In genomic region chr6:34941421-34941820, GRCh38 we compare ENCODE assay signal across 21 cellular contexts. TPM values are rescaled to one million over a fixed set of nuclear protein-coding genes. Genes with fewer than 3 reads are reported as not detected.
DNase-seq lines count a peak whose midpoint lies in the region; ATAC-seq, FAIRE-seq and TF ChIP-seq lines count a peak whose summit lies in the region.
"Had no signal": no experiment of that assay in that cellular context is flagged by ENCODE, and none has a peak within 500 bp of the region (broad histone marks: within the 10 kb centered on the region; RNA-seq: fewer than 3 reads in every experiment).

No MANE protein-coding gene starts in this region.

- no peaks in the 10 kb centered on the region for H3K9me3 Mint-ChIP-seq in Caco-2 (ENCODE audit: unreplicated experiment)
- H3K9me3 Mint-ChIP-seq: CD4-positive, CD25-positive, alpha-beta regulatory T cell; CD8-positive, alpha-beta T cell; H9 had no signal

- no peak for DNase-seq in right cardiac atrium
- DNase-seq in left ventricle myocardium superior = no peak
- DNase-seq in Caco-2 = no peak
- DNase-seq in K562 (ENCODE audit: extremely low read depth in 1 of 4, low spot score in 3 of 4) = no peak
- no peak for DNase-seq in testis
- DNase-seq in SK-N-DZ (ENCODE audit: low spot score) = no peak
- DNase-seq in uterus = no peak
- DNase-seq: 8988T; C1 segment of cervical spinal cord; CD4-positive, CD25-positive, alpha-beta regulatory T cell; CD8-positive, alpha-beta T cell; DMS 273 treated with DMSO at 0.1 percent for 48 hours; DMS79; EL; GDM1; GM23248; H9 had no signal

- TF ChIP-seq CTCF in Caco-2 (IDR thresholded peaks at IDR 0.05; ENCODE audit: insufficient read depth in 1 of 2, low read depth in 1 of 2, low read length in 1 of 2, severe bottlenecking in 1 of 2, unreplicated experiment in 1 of 2) = no peak
- TF ChIP-seq CTCF in K562 (IDR thresholded peaks at IDR 0.05 in 2 of 3, conservative IDR thresholded peaks at IDR 0.05 in 1 of 3; ENCODE audit: insufficient read depth in 2 of 3, low read depth in 1 of 3, low read length in 3 of 3) = no peak
- TF ChIP-seq CTCF in testis (IDR thresholded peaks at IDR 0.05) = no peak
- no peak for TF ChIP-seq CTCF in uterus (IDR thresholded peaks at IDR 0.05)

- peak overlapping the region; percentile 72 for H3K27ac Mint-ChIP-seq in Caco-2 (ENCODE audit: unreplicated experiment)
- H3K27ac Mint-ChIP-seq: CD4-positive, CD25-positive, alpha-beta regulatory T cell; CD8-positive, alpha-beta T cell; H9 had no signal

- H3K9me3 ChIP-seq in right cardiac atrium (ENCODE audit: control insufficient read depth, low read length) (no peaks in the 10 kb centered on the region), Caco-2 (no peaks in the 10 kb centered on the region), K562 (replicated peaks; ENCODE audit: control insufficient read depth, insufficient read depth, low read depth, low read length) (no peaks in the 10 kb centered on the region), testis (no peaks in the 10 kb centered on the region), uterus (no peaks in the 10 kb centered on the region)

- intact Hi-C loops in right cardiac atrium (cut with DNase I) (no loop called here), left ventricle myocardium superior (cut with micrococcal nuclease) (no loop called here), Caco-2 (cut with micrococcal nuclease; ENCODE audit: unreplicated experiment) (loop anchor here (5.0 kb wide), 1 partner anchor 54 kb away; the partner anchor contains the start of genes ANKS1A and TAF11), K562 (cut with micrococcal nuclease) (no loop called here), testis (cut with DNase I; ENCODE audit: low total_unique reads) (no loop called here), uterus (cut with DNase I; ENCODE audit: low total_unique reads) (no loop called here)

- H3K27me3 ChIP-seq in right cardiac atrium (ENCODE audit: control insufficient read depth, insufficient read depth) (no peaks in the 10 kb centered on the region), Caco-2 (replicated peaks; ENCODE audit: control insufficient read depth, insufficient read depth, low read length) (no peaks in the 10 kb centered on the region), K562 (ENCODE audit: control insufficient read depth in 2 of 2, insufficient read depth in 2 of 2, low read length in 2 of 2) (no peaks in the 10 kb centered on the region), testis (no peaks in the 10 kb centered on the region), uterus (no peaks in the 10 kb centered on the region)

- H3K36me3 Mint-ChIP-seq in Caco-2 (ENCODE audit: insufficient read depth, unreplicated experiment) = peaks cover 5% of the 10 kb centered on the region
- H3K36me3 Mint-ChIP-seq: CD8-positive, alpha-beta T cell had no signal

- CTCF ChIA-PET in Caco-2 (lab: Charles Lee) (no interaction called here), K562 (lab: Yijun Ruan, JAX; ENCODE audit: low intra/inter-chr PET ratio) (no interaction called here)

- H3K4me3 Mint-ChIP-seq in Caco-2 (ENCODE audit: unreplicated experiment) = no peak overlapping the region
- H3K4me3 Mint-ChIP-seq: CD4-positive, CD25-positive, alpha-beta regulatory T cell; CD8-positive, alpha-beta T cell; H9 had no signal

- BruUV-seq in Caco-2 (replicated peaks; lab: Mats Ljungman, UMichigan) = no TSS peak
- no TSS peak for BruUV-seq in K562 (replicated peaks; lab: Mats Ljungman, UMichigan)

- no peaks in the 10 kb centered on the region for H3K79me2 ChIP-seq in K562 (ENCODE audit: control insufficient read depth, insufficient read depth, low read length)

- no peak overlapping the region for H3K9ac ChIP-seq in K562 (ENCODE audit: insufficient read depth in 1 of 2, low read depth in 2 of 2, low read length in 2 of 2)
- H3K9ac ChIP-seq: GM23248 had no signal

- TF ChIP-seq EP300 in K562 (IDR thresholded peaks at IDR 0.05; ENCODE audit: low read length) = no peak

- no peak for TF ChIP-seq RAD21 in K562 (CRISPR knock-in tag; conservative IDR thresholded peaks at IDR 0.05 in 1 of 2, IDR thresholded peaks at IDR 0.05 in 1 of 2)

- H3K36me3 ChIP-seq in Caco-2 (ENCODE audit: control insufficient read depth, insufficient read depth, low read length) = no peaks in the 10 kb centered on the region
- no peaks in the 10 kb centered on the region for H3K36me3 ChIP-seq in K562 (ENCODE audit: control insufficient read depth, insufficient read depth, low read length)
- H3K36me3 ChIP-seq in testis (ENCODE audit: low read depth, missing control alignments) = no peaks in the 10 kb centered on the region
- no peaks in the 10 kb centered on the region for H3K36me3 ChIP-seq in uterus

- no peak overlapping the region for H3K4me2 ChIP-seq in K562 (ENCODE audit: insufficient read depth, low read length)

- H3K4me3 ChIP-seq in right cardiac atrium (ENCODE audit: low read length) (no peak overlapping the region), Caco-2 (ENCODE audit: low read depth, low read length) (no peak overlapping the region), K562 (no peak overlapping the region), testis (no peak overlapping the region), uterus (no peak overlapping the region)
- H3K4me3 ChIP-seq: GM12878, GM23248 had no signal

- no peak for ATAC-seq in right cardiac atrium
- no peak for ATAC-seq in left ventricle myocardium superior
- no peak for ATAC-seq in K562
- ATAC-seq: CD8-positive, alpha-beta T cell; GM12878; HCT116 had no signal

- 99% methylated on average over 4 of the region's 4 CpGs for WGBS in right cardiac atrium
- WGBS in K562 (ENCODE audit: insufficient coverage, low coverage, missing lambda C conversion rate) = 65% methylated on average over 4 of the region's 4 CpGs
- 90 to 92% methylated on average over 4 of the region's 4 CpGs for whole genome bisulfite sequencing in testis, 2 donors

- H3K27me3 Mint-ChIP-seq in Caco-2 (ENCODE audit: insufficient read depth, unreplicated experiment) = no peaks in the 10 kb centered on the region
- H3K27me3 Mint-ChIP-seq: CD4-positive, CD25-positive, alpha-beta regulatory T cell had no signal

- H3K4me1 Mint-ChIP-seq in Caco-2 (ENCODE audit: low read depth, unreplicated experiment) = peaks cover 22% of the 10 kb centered on the region

- POLR2A ChIA-PET in Caco-2 (lab: Charles Lee) (no interaction called here), K562 (lab: Yijun Ruan, JAX) (interaction anchor here (0.8 kb wide), 1 partner anchor 100 kb away, joined by 3 read pairs; no protein-coding TSS in a partner anchor)

- TF ChIP-seq POLR2A in K562 (conservative IDR thresholded peaks at IDR 0.05) = no peak
- TF ChIP-seq POLR2A in testis (IDR thresholded peaks at IDR 0.05) = no peak
- no peak for TF ChIP-seq POLR2A in uterus (IDR thresholded peaks at IDR 0.05)

- FAIRE-seq in K562 (lab: Jason Lieb, UNC) = no peak
- FAIRE-seq: D721Med, GM19239 had no signal

- H4K20me1 ChIP-seq in K562 (replicated peaks; ENCODE audit: control insufficient read depth, insufficient read depth, low read length) = no peaks in the 10 kb centered on the region

- H2AFZ ChIP-seq in K562 (ENCODE audit: low read depth, low read length) = no peak overlapping the region
- H2AFZ ChIP-seq: GM23248 had no signal

- in situ Hi-C loops in K562 (cut with MboI) = no loop called here

- peak overlapping the region; percentile 45 for H3K27ac ChIP-seq in right cardiac atrium (ENCODE audit: low read length)
- H3K27ac ChIP-seq in K562 (ENCODE audit: extremely low read depth, low read depth, low read length) = no peak overlapping the region
- H3K27ac ChIP-seq in testis = peak overlapping the region; percentile 44 to 64
- H3K27ac ChIP-seq in uterus = no peak overlapping the region
- H3K27ac ChIP-seq: GM23248 had no signal

- H3K4me1 ChIP-seq in right cardiac atrium (ENCODE audit: control insufficient read depth, insufficient read depth, low read length) (peaks cover 13% of the 10 kb centered on the region), Caco-2 (peaks cover 34% of the 10 kb centered on the region), K562 (replicated peaks in 1 of 2; ENCODE audit: control insufficient read depth in 2 of 2, insufficient read depth in 2 of 2, low read length in 2 of 2) (peaks cover 0 to 8% of the 10 kb centered on the region in 2 experiments; a peak in 1 of 5 replicates), testis (peaks cover 39% of the 10 kb centered on the region), uterus (no peaks in the 10 kb centered on the region)

- no peaks in the 10 kb centered on the region for H3K9me1 ChIP-seq in K562 (ENCODE audit: control insufficient read depth, insufficient read depth, low read length)

RNA-seq across cellular contexts. Expression of gene ANKS1A, which starts 52.4 kb away (rescaled TPM):
- total RNA-seq in right cardiac atrium (10 to 100 TPM; 26.1 to 28.5 (median 27.1) TPM), left ventricle myocardium superior (29.1 TPM), Caco-2 (2022) (24.0 and 25.9 TPM in 2 replicates), K562 (2014; rRNA removed) (6.2 and 8.7 TPM in 2 replicates), K562 (2014; rRNA removed; fragmentation: Illumina TruSeq; extraction: Trizol) (3.6 and 4.3 TPM in 2 replicates), K562 (2015; rRNA removed; fragmentation: Illumina TruSeq; extraction: Trizol) (5.3 and 5.7 TPM in 2 replicates), K562 (2021) (11.6 and 13.8 TPM in 2 replicates), testis (10 to 100 TPM; 95.9 to 96.9 TPM), uterus (10 to 100 TPM; 12.1 to 31.8 (median 24.1) TPM)
- polyA plus RNA-seq in right cardiac atrium (11.5 TPM), K562 (2011; rRNA removed) (3.8 and 6.2 TPM in 2 replicates), K562 (2014; fragmentation: Illumina TruSeq; extraction: Trizol) (9.4 and 9.8 TPM in 2 replicates), K562 (2014; fragmentation: Nextera tagmentation; extraction: Ambion mirVana) (1 to 10 TPM; 1.1 to 1.5 TPM), K562 (2014; rRNA removed) (5.4 and 5.7 TPM in 2 replicates), testis (ENCODE audit: insufficient read depth, low read depth, low replicate concordance) (44.2 TPM)
- total RNA-seq in K562 (2011; cell fraction: chromatin; rRNA removed; ENCODE audit: low replicate concordance) = 48.2 and 58.7 TPM in 2 replicates
- 18.5 and 20.9 TPM in 2 replicates for total RNA-seq in K562 (2011; cell fraction: nucleolus; rRNA removed)
- total RNA-seq in K562 (2011; cell fraction: nucleoplasm; rRNA removed) = 19.7 and 20.3 TPM in 2 replicates
- polyA plus RNA-seq in K562 (2011; cell fraction: cytosol; rRNA removed) = 3.0 and 3.5 TPM in 2 replicates
- polyA plus RNA-seq in K562 (2011; cell fraction: nucleus; rRNA removed) = 9.2 and 13.2 TPM in 2 replicates
- polyA plus RNA-seq in K562 (2012) = 9.3 and 11.1 TPM in 2 replicates
- 9.5 and 12.5 TPM in 2 replicates for polyA minus RNA-seq in K562 (2011; rRNA and poly(A)+ RNA removed)
- 5.9 and 11.5 TPM in 2 replicates for polyA minus RNA-seq in K562 (2011; cell fraction: cytosol; rRNA and poly(A)+ RNA removed)
- polyA minus RNA-seq in K562 (2011; cell fraction: nucleus; rRNA and poly(A)+ RNA removed) = 7.1 and 10.3 TPM in 2 replicates
- polyA plus RNA-seq in SK-N-DZ (2014; cell fraction: cytosol; rRNA removed) = 12.3 and 14.3 TPM in 2 replicates
- polyA plus RNA-seq in SK-N-DZ (2014; cell fraction: nucleus; rRNA removed) = 15.8 and 18.3 TPM in 2 replicates

RNA-seq across cellular contexts. Expression of gene TAF11, which starts 53.6 kb away (rescaled TPM):
- total RNA-seq in right cardiac atrium (10 to 100 TPM; 18.0 to 23.0 (median 19.3) TPM), left ventricle myocardium superior (18.9 TPM), Caco-2 (2022) (26.2 and 28.3 TPM in 2 replicates), K562 (2014; rRNA removed) (40.9 and 59.3 TPM in 2 replicates), K562 (2014; rRNA removed; fragmentation: Illumina TruSeq; extraction: Trizol) (71.9 and 83.0 TPM in 2 replicates), K562 (2015; rRNA removed; fragmentation: Illumina TruSeq; extraction: Trizol) (65.9 and 73.2 TPM in 2 replicates), K562 (2021) (49.4 and 52.7 TPM in 2 replicates), testis (10 to 100 TPM; 65.9 to 69.7 TPM), uterus (10 to 100 TPM; 12.8 to 24.8 (median 19.8) TPM)
- polyA plus RNA-seq in right cardiac atrium (25.1 TPM), K562 (2011; rRNA removed) (70.6 and 91.9 TPM in 2 replicates), K562 (2014; fragmentation: Illumina TruSeq; extraction: Trizol) (67.5 and 74.2 TPM in 2 replicates), K562 (2014; fragmentation: Nextera tagmentation; extraction: Ambion mirVana) (10 to 100 TPM; 42.0 to 44.9 TPM), K562 (2014; rRNA removed) (74.7 and 77.2 TPM in 2 replicates), testis (ENCODE audit: insufficient read depth, low read depth, low replicate concordance) (52.2 TPM)
- total RNA-seq in K562 (2011; cell fraction: chromatin; rRNA removed; ENCODE audit: low replicate concordance) = 29.2 and 52.2 TPM in 2 replicates
- total RNA-seq in K562 (2011; cell fraction: nucleolus; rRNA removed) = 25.0 and 26.5 TPM in 2 replicates
- 35.7 and 46.0 TPM in 2 replicates for total RNA-seq in K562 (2011; cell fraction: nucleoplasm; rRNA removed)
- 26.4 and 54.7 TPM in 2 replicates for polyA plus RNA-seq in K562 (2011; cell fraction: cytosol; rRNA removed)
- polyA plus RNA-seq in K562 (2011; cell fraction: nucleus; rRNA removed) = 34.5 and 45.8 TPM in 2 replicates
- 43.8 and 49.9 TPM in 2 replicates for polyA plus RNA-seq in K562 (2012)
- polyA minus RNA-seq in K562 (2011; rRNA and poly(A)+ RNA removed) = 30.6 and 33.4 TPM in 2 replicates
- polyA minus RNA-seq in K562 (2011; cell fraction: cytosol; rRNA and poly(A)+ RNA removed) = 12.2 and 14.1 TPM in 2 replicates
- polyA minus RNA-seq in K562 (2011; cell fraction: nucleus; rRNA and poly(A)+ RNA removed) = 12.3 and 18.2 TPM in 2 replicates
- 82.0 and 85.9 TPM in 2 replicates for polyA plus RNA-seq in SK-N-DZ (2014; cell fraction: cytosol; rRNA removed)
- polyA plus RNA-seq in SK-N-DZ (2014; cell fraction: nucleus; rRNA removed) = 52.8 and 57.6 TPM in 2 replicates

Comparison
In these comparisons a context has a peak if more than half of its experiments do, and no peak if none do; other contexts are left out.
1. H3K27ac ChIP-seq: peak in right cardiac atrium (single experiment) and testis (2 of 2); none in K562 (single experiment) and uterus (0 of 2).